In genomic region chr1:165844933-165845332, GRCh38 we compare ENCODE assay signal across 24 cellular contexts.
"Had no signal": no experiment of that assay in that cellular context is flagged by ENCODE, and none has a peak within 500 bp of the region (broad histone marks: within the 10 kb centered on the region; RNA-seq: fewer than 3 reads in every experiment).

No MANE protein-coding gene starts in this region.

- H3K27me3 Mint-ChIP-seq: activated CD4-positive, alpha-beta T cell treated with anti-CD3 and anti-CD28 coated beads for 36 hours; activated CD8-positive, alpha-beta memory T cell treated with anti-CD3 and anti-CD28 coated beads, Interleukin-2, amount 10 ng/mL, durations not matched to agents 7 days and 5 days; activated naive CD8-positive, alpha-beta T cell; progenitor cell of endocrine pancreas had no signal

- H3K9me3 Mint-ChIP-seq: activated T-helper 2 cell treated with anti-CD3 and anti-CD28 coated beads, Interferon-gamma antibody, Interleukin-2, Interleukin-4, amounts not matched to agents 10 μg/mL and 5 μg/mL and 100 μg/mL, durations not matched to agents 14 hours and 24 hours and 36 hours; nephron; T-helper 2 cell treated with Interferon-gamma antibody and Interleukin-4, amounts not matched to agents 5 μg/mL and 100 μg/mL, for 36 hours had no signal

- H3K27ac ChIP-seq: body of pancreas, left ventricle myocardium inferior, neutrophil, skin epidermis, testis, transverse colon had no signal

- H3K4me1 ChIP-seq: testis had no signal

- H3K4me3 ChIP-seq: body of pancreas, left ventricle myocardium inferior, lung, skin epidermis, testis, transverse colon had no signal

- H3K27me3 ChIP-seq: body of pancreas, neutrophil, testis, transverse colon had no signal

- ATAC-seq: activated CD4-positive, alpha-beta T cell treated with anti-CD3 and anti-CD28 coated beads for 36 hours; activated CD8-positive, alpha-beta memory T cell treated with anti-CD3 and anti-CD28 coated beads, Interleukin-2, amount 10 ng/mL, durations not matched to agents 7 days and 5 days; activated CD8-positive, alpha-beta T cell treated with anti-CD3 and anti-CD28 coated beads, Interleukin-2, amount 10 ng/mL, durations not matched to agents 7 days and 5 days; body of pancreas; sciatic nerve; stimulated activated naive CD8-positive, alpha-beta T cell treated with anti-CD3 and anti-CD28 coated beads, Interleukin-15, Interleukin-2, amounts not matched to agents 100 U/mL and 50 U/mL, for 24 hours had no signal

- H3K27ac Mint-ChIP-seq: activated CD4-positive, alpha-beta T cell treated with anti-CD3 and anti-CD28 coated beads for 36 hours; activated CD8-positive, alpha-beta memory T cell treated with anti-CD3 and anti-CD28 coated beads, Interleukin-2, amount 10 ng/mL, durations not matched to agents 7 days and 5 days; activated CD8-positive, alpha-beta T cell treated with anti-CD3 and anti-CD28 coated beads, Interleukin-2, amount 10 ng/mL, durations not matched to agents 7 days and 5 days; activated naive CD8-positive, alpha-beta T cell; activated T-helper 2 cell treated with anti-CD3 and anti-CD28 coated beads, Interferon-gamma antibody, Interleukin-2, Interleukin-4, amounts not matched to agents 10 μg/mL and 5 μg/mL and 100 μg/mL, durations not matched to agents 14 hours and 24 hours and 36 hours; nephron; progenitor cell of endocrine pancreas had no signal

- H3K36me3 ChIP-seq: left ventricle myocardium inferior, neutrophil, transverse colon had no signal

- H3K4me3 Mint-ChIP-seq: activated CD4-positive, alpha-beta T cell treated with anti-CD3 and anti-CD28 coated beads for 36 hours; activated CD8-positive, alpha-beta memory T cell treated with anti-CD3 and anti-CD28 coated beads, Interleukin-2, amount 10 ng/mL, durations not matched to agents 7 days and 5 days; activated CD8-positive, alpha-beta T cell treated with anti-CD3 and anti-CD28 coated beads, Interleukin-2, amount 10 ng/mL, durations not matched to agents 7 days and 5 days; activated naive CD8-positive, alpha-beta T cell; nephron had no signal

- H3K9me3 ChIP-seq: body of pancreas, left ventricle myocardium inferior, neutrophil, testis, transverse colon had no signal

- DNase-seq: activated CD4-positive, alpha-beta T cell treated with anti-CD3 and anti-CD28 coated beads for 36 hours; activated CD4-positive, CD25-positive, alpha-beta regulatory T cell; activated CD8-positive, alpha-beta memory T cell treated with anti-CD3 and anti-CD28 coated beads, Interleukin-2, amount 10 ng/mL, durations not matched to agents 7 days and 5 days; activated CD8-positive, alpha-beta T cell treated with anti-CD3 and anti-CD28 coated beads, Interleukin-2, amount 10 ng/mL, durations not matched to agents 7 days and 5 days; activated T-cell treated with anti-CD3 and anti-CD28 coated beads, Interleukin-2, amount 50 U/mL, for 48 hours; anterior cingulate cortex; body of pancreas; dermis blood vessel endothelial cell; effector CD8-positive, alpha-beta T cell; left ventricle myocardium inferior; stimulated activated CD4-positive, alpha-beta T cell treated with anti-CD3 and anti-CD28 coated beads, Interleukin-12 subunit alpha, Interleukin-12 subunit beta, amount 100 ng/mL, for 4 hours; stimulated activated CD4-positive, alpha-beta T cell treated with anti-CD3 and anti-CD28 coated beads, Interleukin-4, amount 100 ng/mL, for 1 hour; stimulated activated naive CD8-positive, alpha-beta T cell treated with anti-CD3 and anti-CD28 coated beads, Interleukin-15, Interleukin-2, amounts not matched to agents 100 U/mL and 50 U/mL, for 24 hours; testis; transverse colon had no signal
